In the genomic region with DNA sequence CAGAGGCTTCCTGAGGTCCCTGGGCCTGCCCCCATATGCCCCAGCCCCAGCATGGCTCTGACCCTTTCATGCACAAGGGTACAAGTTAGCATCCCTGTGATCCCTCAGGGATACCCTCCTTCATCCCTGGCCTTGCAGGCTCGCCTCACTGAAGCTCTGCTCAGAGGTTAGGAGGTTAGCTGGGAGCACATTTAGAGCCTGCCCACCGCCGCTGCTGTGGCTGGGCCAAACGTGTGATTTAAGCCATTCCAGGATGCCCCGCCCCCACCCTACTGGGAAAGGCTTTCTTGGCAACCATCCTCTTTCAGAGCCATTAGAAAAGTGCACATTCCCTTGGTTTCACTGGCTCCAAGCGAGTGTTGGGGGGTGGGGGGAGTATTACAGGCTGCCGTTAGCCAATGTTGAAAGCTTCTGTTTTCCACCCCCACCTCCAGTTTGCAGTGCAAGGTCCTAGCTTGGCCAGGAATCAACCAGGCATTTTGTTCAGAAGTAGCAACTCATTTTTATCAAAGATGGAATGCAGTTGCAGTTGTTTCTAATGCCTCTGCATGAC, we compare ENCODE assay signal across 1 cellular context.
TF ChIP-seq lines count a peak whose summit lies in the region.

No MANE protein-coding gene starts in this region.

TF ChIP-seq in HepG2, 621 proteins besides CTCF, POLR2A, EP300 and RAD21 (continued from another document and continues in another):
- TF ChIP-seq, protein P1, sequence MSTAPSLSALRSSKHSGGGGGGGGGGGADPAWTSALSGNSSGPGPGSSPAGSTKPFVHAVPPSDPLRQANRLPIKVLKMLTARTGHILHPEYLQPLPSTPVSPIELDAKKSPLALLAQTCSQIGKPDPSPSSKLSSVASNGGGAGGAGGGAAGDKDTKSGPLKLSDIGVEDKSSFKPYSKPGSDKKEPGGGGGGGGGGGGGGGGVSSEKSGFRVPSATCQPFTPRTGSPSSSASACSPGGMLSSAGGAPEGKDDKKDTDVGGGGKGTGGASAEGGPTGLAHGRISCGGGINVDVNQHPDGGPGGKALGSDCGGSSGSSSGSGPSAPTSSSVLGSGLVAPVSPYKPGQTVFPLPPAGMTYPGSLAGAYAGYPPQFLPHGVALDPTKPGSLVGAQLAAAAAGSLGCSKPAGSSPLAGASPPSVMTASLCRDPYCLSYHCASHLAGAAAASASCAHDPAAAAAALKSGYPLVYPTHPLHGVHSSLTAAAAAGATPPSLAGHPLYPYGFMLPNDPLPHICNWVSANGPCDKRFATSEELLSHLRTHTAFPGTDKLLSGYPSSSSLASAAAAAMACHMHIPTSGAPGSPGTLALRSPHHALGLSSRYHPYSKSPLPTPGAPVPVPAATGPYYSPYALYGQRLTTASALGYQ (CRISPR knock-in tag; IDR thresholded peaks at IDR 0.05), result no peak
- no peak for TF ChIP-seq ZNF746 (CRISPR knock-in tag; IDR thresholded peaks at IDR 0.05)
- TF ChIP-seq SALL2 (CRISPR knock-in tag; IDR thresholded peaks at IDR 0.05), result 0 out of 2 replicates have a peak, but pooled peaks have one; percentile 59
- no peak for TF ChIP-seq MAZ (IDR thresholded peaks at IDR 0.05; ENCODE audit: borderline replicate concordance, low read depth, low read length)
- TF ChIP-seq MAZ (CRISPR knock-in tag; IDR thresholded peaks at IDR 0.05; ENCODE audit: low read depth), result peak; percentile 40; the same call in 1 of the 2 replicates
- TF ChIP-seq TIGD3 (CRISPR knock-in tag; IDR thresholded peaks at IDR 0.05; ENCODE audit: borderline replicate concordance), result no peak
- no peak for TF ChIP-seq MED8 (CRISPR knock-in tag; IDR thresholded peaks at IDR 0.05; ENCODE audit: insufficient replicate concordance)
- TF ChIP-seq ZNF775 (CRISPR knock-in tag; IDR thresholded peaks at IDR 0.05; ENCODE audit: borderline replicate concordance), result no peak
- TF ChIP-seq ISL2 (CRISPR knock-in tag; IDR thresholded peaks at IDR 0.05), result 0 out of 2 replicates have a peak, but pooled peaks have one; percentile 36
- TF ChIP-seq MTA1 (CRISPR knock-in tag; IDR thresholded peaks at IDR 0.05; ENCODE audit: borderline replicate concordance), result peak; percentile 55; the same call in 1 of the 2 replicates
- no peak for TF ChIP-seq ETV6 (CRISPR knock-in tag; conservative IDR thresholded peaks at IDR 0.05)
- no peak for TF ChIP-seq SCMH1 (CRISPR knock-in tag; IDR thresholded peaks at IDR 0.05; ENCODE audit: borderline replicate concordance)
- no peak for TF ChIP-seq PAF1 (CRISPR knock-in tag; IDR thresholded peaks at IDR 0.05)
- TF ChIP-seq ZNF761 (CRISPR knock-in tag; conservative IDR thresholded peaks at IDR 0.05), result no peak
- no peak for TF ChIP-seq RCOR2 (CRISPR knock-in tag; IDR thresholded peaks at IDR 0.05)
- TF ChIP-seq NR2F6 (IDR thresholded peaks at IDR 0.05), result no peak
- peak; percentile 28; the same call in 1 of the 2 replicates for TF ChIP-seq NR2F6 (CRISPR knock-in tag; IDR thresholded peaks at IDR 0.05)
- no peak for TF ChIP-seq AKAP8 (CRISPR knock-in tag; IDR thresholded peaks at IDR 0.05)
- TF ChIP-seq NFIC (IDR thresholded peaks at IDR 0.05; ENCODE audit: low read length), result no peak
- no peak for TF ChIP-seq GLMP (CRISPR knock-in tag; IDR thresholded peaks at IDR 0.05; ENCODE audit: borderline replicate concordance)
- TF ChIP-seq CAMTA2 (CRISPR knock-in tag; IDR thresholded peaks at IDR 0.05; ENCODE audit: borderline replicate concordance), result no peak
- no peak for TF ChIP-seq MEIS2 (CRISPR knock-in tag; IDR thresholded peaks at IDR 0.05)
- TF ChIP-seq KMT2B (CRISPR knock-in tag; IDR thresholded peaks at IDR 0.05), result no peak
- no peak for TF ChIP-seq SMARCC2 (IDR thresholded peaks at IDR 0.05)
- TF ChIP-seq ZUFSP (CRISPR knock-in tag; IDR thresholded peaks at IDR 0.05; ENCODE audit: borderline replicate concordance), result no peak
- TF ChIP-seq DR1 (CRISPR knock-in tag; IDR thresholded peaks at IDR 0.05), result no peak
- no peak for TF ChIP-seq FLYWCH1 (CRISPR knock-in tag; IDR thresholded peaks at IDR 0.05)
- TF ChIP-seq ZNF296 (CRISPR knock-in tag; conservative IDR thresholded peaks at IDR 0.05), result no peak
- TF ChIP-seq ZNF883 (CRISPR knock-in tag; IDR thresholded peaks at IDR 0.05; ENCODE audit: not compliant biosample characterization), result no peak
- TF ChIP-seq ATAD3A (CRISPR knock-in tag; IDR thresholded peaks at IDR 0.05), result no peak
- no peak for TF ChIP-seq HNRNPH1 (optimal IDR thresholded peaks at IDR 0.05; ENCODE audit: low read depth, low read length)
- TF ChIP-seq SYNCRIP (IDR thresholded peaks at IDR 0.05; ENCODE audit: insufficient read depth, low read depth, low read length), result no peak
- TF ChIP-seq ZNF253 (CRISPR knock-in tag; IDR thresholded peaks at IDR 0.05; ENCODE audit: borderline replicate concordance), result no peak
- no peak for TF ChIP-seq ZNF335 (CRISPR knock-in tag; IDR thresholded peaks at IDR 0.05)
- TF ChIP-seq BRD4 (CRISPR knock-in tag; IDR thresholded peaks at IDR 0.05), result 0 out of 2 replicates have a peak, but pooled peaks have one; percentile 40
- no peak for TF ChIP-seq NR2F2 (IDR thresholded peaks at IDR 0.05; ENCODE audit: borderline replicate concordance, low read depth)
- TF ChIP-seq, protein P2, sequence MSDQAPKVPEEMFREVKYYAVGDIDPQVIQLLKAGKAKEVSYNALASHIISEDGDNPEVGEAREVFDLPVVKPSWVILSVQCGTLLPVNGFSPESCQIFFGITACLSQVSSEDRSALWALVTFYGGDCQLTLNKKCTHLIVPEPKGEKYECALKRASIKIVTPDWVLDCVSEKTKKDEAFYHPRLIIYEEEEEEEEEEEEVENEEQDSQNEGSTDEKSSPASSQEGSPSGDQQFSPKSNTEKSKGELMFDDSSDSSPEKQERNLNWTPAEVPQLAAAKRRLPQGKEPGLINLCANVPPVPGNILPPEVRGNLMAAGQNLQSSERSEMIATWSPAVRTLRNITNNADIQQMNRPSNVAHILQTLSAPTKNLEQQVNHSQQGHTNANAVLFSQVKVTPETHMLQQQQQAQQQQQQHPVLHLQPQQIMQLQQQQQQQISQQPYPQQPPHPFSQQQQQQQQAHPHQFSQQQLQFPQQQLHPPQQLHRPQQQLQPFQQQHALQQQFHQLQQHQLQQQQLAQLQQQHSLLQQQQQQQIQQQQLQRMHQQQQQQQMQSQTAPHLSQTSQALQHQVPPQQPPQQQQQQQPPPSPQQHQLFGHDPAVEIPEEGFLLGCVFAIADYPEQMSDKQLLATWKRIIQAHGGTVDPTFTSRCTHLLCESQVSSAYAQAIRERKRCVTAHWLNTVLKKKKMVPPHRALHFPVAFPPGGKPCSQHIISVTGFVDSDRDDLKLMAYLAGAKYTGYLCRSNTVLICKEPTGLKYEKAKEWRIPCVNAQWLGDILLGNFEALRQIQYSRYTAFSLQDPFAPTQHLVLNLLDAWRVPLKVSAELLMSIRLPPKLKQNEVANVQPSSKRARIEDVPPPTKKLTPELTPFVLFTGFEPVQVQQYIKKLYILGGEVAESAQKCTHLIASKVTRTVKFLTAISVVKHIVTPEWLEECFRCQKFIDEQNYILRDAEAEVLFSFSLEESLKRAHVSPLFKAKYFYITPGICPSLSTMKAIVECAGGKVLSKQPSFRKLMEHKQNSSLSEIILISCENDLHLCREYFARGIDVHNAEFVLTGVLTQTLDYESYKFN (CRISPR knock-in tag; conservative IDR thresholded peaks at IDR 0.05), result peak; percentile 57; the same call in 1 of the 2 replicates
- 0 out of 2 replicates have a peak, but pooled peaks have one; percentile 26 for TF ChIP-seq ZBTB43 (CRISPR knock-in tag; conservative IDR thresholded peaks at IDR 0.05)
- TF ChIP-seq ZNF501 (CRISPR knock-in tag; IDR thresholded peaks at IDR 0.05), result no peak
- 0 out of 2 replicates have a peak, but pooled peaks have one; percentile 5 for TF ChIP-seq FOSL2 (CRISPR knock-in tag; IDR thresholded peaks at IDR 0.05)
- TF ChIP-seq CHD4 (IDR thresholded peaks at IDR 0.05; ENCODE audit: borderline replicate concordance, low read length), result 0 out of 2 replicates have a peak, but pooled peaks have one; percentile 38
- TF ChIP-seq, protein P3, sequence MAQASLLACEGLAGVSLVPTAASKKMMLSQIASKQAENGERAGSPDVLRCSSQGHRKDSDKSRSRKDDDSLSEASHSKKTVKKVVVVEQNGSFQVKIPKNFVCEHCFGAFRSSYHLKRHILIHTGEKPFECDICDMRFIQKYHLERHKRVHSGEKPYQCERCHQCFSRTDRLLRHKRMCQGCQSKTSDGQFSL (CRISPR knock-in tag; IDR thresholded peaks at IDR 0.05), result peak; percentile 58; the same call in 1 of the 2 replicates
- no peak for TF ChIP-seq SRSF9 (IDR thresholded peaks at IDR 0.05; ENCODE audit: borderline replicate concordance, insufficient read depth, low read depth, low read length, poor library complexity, severe bottlenecking)
- 0 out of 2 replicates have a peak, but pooled peaks have one; percentile 48 for TF ChIP-seq TGIF2 (CRISPR knock-in tag; IDR thresholded peaks at IDR 0.05)
- no peak for TF ChIP-seq ZSCAN22 (CRISPR knock-in tag; IDR thresholded peaks at IDR 0.05)
- no peak for TF ChIP-seq NFAT5 (CRISPR knock-in tag; IDR thresholded peaks at IDR 0.05)
- TF ChIP-seq NR1H2 (CRISPR knock-in tag; IDR thresholded peaks at IDR 0.05; ENCODE audit: borderline replicate concordance, low read depth), result no peak
- TF ChIP-seq ZNF205 (CRISPR knock-in tag; IDR thresholded peaks at IDR 0.05), result no peak
- no peak for TF ChIP-seq MIXL1 (CRISPR knock-in tag; IDR thresholded peaks at IDR 0.05)
